10 cellular contexts compared by ENCODE assay signal in the genomic region with DNA sequence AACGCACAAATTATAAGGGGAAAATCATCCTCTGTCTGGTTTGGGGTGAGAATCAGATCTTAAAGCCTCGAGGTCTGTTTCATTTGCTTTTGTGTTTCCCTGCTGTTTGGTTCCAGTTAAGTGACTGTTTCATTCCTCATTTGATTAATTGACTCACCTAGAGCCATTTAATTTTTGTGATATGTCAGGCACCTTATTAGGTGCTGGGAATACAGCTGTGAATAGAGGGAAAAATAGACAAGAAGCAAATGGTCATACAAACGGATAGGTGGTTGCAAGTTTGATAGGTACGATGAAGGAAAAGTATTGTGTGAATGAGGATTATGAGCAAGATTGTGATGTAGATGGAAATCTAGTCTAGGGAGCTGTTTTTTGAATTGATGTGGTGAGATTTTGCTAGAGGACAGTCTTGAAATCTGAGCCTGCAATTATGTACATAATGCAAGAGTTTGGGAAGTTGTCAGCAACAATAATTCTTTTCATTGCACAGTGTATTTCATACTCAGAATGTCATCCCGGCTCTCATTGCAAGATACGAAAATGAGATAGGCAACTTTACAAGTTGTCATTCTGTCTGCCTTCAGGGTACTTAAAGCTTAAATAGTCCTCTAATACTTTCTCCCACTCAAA. TPM values are rescaled to one million over a fixed set of nuclear protein-coding genes. Genes with fewer than 3 reads are reported as not detected.
DNase-seq lines count a peak whose midpoint lies in the region; ATAC-seq and TF ChIP-seq lines count a peak whose summit lies in the region.
"Had no signal": no experiment of that assay in that cellular context is flagged by ENCODE, and none has a peak within 500 bp of the region (broad histone marks: within the 10 kb centered on the region; RNA-seq: fewer than 3 reads in every experiment).

No MANE protein-coding gene starts in this region.

- CTCF ChIA-PET in HCT116 (lab: Charles Lee) = no interaction called here

- no peaks in the 10 kb centered on the region for H3K27me3 ChIP-seq in HCT116 (ENCODE audit: insufficient read depth, low read length)
- H3K27me3 ChIP-seq in RWPE2 (ENCODE audit: insufficient read depth, poor library complexity, severe bottlenecking) = no peaks in the 10 kb centered on the region
- no peaks in the 10 kb centered on the region for H3K27me3 ChIP-seq in fibroblast of lung (ENCODE audit: control insufficient read depth, insufficient read depth, low read length)

- POLR2A ChIA-PET in HCT116 (lab: Charles Lee) = interaction anchor here (1.1 kb wide), 1 partner anchor 15 kb away, joined by 3 read pairs; no protein-coding TSS in a partner anchor

- RAD21 ChIA-PET in HCT116 (lab: Charles Lee; ENCODE audit: low non-redundant PET in 1 of 2, low total read pairs in 2 of 2, uncharacterized antibody in 2 of 2, unreplicated experiment in 2 of 2) = no interaction called here

- peaks cover 70% of the 10 kb centered on the region for H3K79me2 ChIP-seq in HCT116 (ENCODE audit: insufficient read depth, low read length)
- peaks cover 70% of the 10 kb centered on the region for H3K79me2 ChIP-seq in fibroblast of lung (ENCODE audit: control insufficient read depth, insufficient read depth, low read length)

- H3K4me1 ChIP-seq in HCT116 (ENCODE audit: control insufficient read depth in 1 of 2, insufficient read depth in 2 of 2, low read length in 2 of 2) (peaks cover 33 to 44% of the 10 kb centered on the region in 2 experiments), RWPE2 (ENCODE audit: insufficient read depth, poor library complexity, severe bottlenecking) (peaks cover 42% of the 10 kb centered on the region), fibroblast of lung (ENCODE audit: control insufficient read depth, extremely low read depth, insufficient read depth, low read length) (peaks cover 12% of the 10 kb centered on the region)

- H3K9ac ChIP-seq in HCT116 (ENCODE audit: low read length) = 0 out of 2 replicates have a peak overlapping the region, but pooled peaks have one; percentile 92
- no peak overlapping the region for H3K9ac ChIP-seq in fibroblast of lung (ENCODE audit: insufficient read depth, low read length)

- H3K4me3 ChIP-seq in HCT116 (replicated peaks in 1 of 2; ENCODE audit: low read depth in 1 of 2, low read length in 2 of 2) (peak overlapping the region in 1 of 2 experiments; percentile 86; a peak in 1 of 4 replicates), RWPE2 (ENCODE audit: severe bottlenecking) (peak overlapping the region; percentile 93), fibroblast of lung (replicated peaks in 1 of 4; ENCODE audit: control extremely low read depth in 1 of 4, insufficient read depth in 1 of 4, low read depth in 3 of 4, low read length in 4 of 4) (peak overlapping the region; percentile 73 to 96 (median 90)), retinal pigment epithelial cell (ENCODE audit: low read length) (peak overlapping the region; percentile 92)
- H3K4me3 ChIP-seq: lung had no signal

- DNase-seq in HCT116 (ENCODE audit: low read depth, low spot score) = no peak
- DNase-seq in RWPE2 (ENCODE audit: low spot score) = no peak
- DNase-seq in fibroblast of lung (ENCODE audit: low read depth in 2 of 2) = peak; percentile 12 to 71
- DNase-seq in retinal pigment epithelial cell (ENCODE audit: low read depth) = no peak
- DNase-seq in central memory CD4-positive, alpha-beta T cell = no peak
- DNase-seq in NCI-H510A treated with DMSO at 0.1 percent for 48 hours (lab: John Stamatoyannopoulos, UW) = no peak
- DNase-seq: stimulated activated naive CD8-positive, alpha-beta T cell treated with anti-CD3 and anti-CD28 coated beads, Interleukin-15, Interleukin-2, amounts not matched to agents 100 U/mL and 50 U/mL, for 24 hours had no signal

- no peaks in the 10 kb centered on the region for H3K36me3 ChIP-seq in HCT116 (ENCODE audit: control insufficient read depth in 1 of 2, insufficient read depth in 2 of 2, low read length in 2 of 2)
- H3K36me3 ChIP-seq in RWPE2 (ENCODE audit: low read depth) = peaks cover 27% of the 10 kb centered on the region
- no peaks in the 10 kb centered on the region for H3K36me3 ChIP-seq in fibroblast of lung (ENCODE audit: control insufficient read depth, insufficient read depth, low read length)

- H3K9me2 ChIP-seq in HCT116 (ENCODE audit: insufficient read depth) = no peaks in the 10 kb centered on the region

- no peaks in the 10 kb centered on the region for H3K9me3 ChIP-seq in HCT116 (ENCODE audit: control insufficient read depth in 1 of 2, insufficient read depth in 1 of 2, low read depth in 1 of 2, low read length in 2 of 2)
- H3K9me3 ChIP-seq in RWPE2 (ENCODE audit: severe bottlenecking) = no peaks in the 10 kb centered on the region
- no peaks in the 10 kb centered on the region for H3K9me3 ChIP-seq in fibroblast of lung (ENCODE audit: control insufficient read depth, insufficient read depth, low read depth, low read length)

- H3K4me2 ChIP-seq in HCT116 (ENCODE audit: low read length) (peak overlapping the region; percentile 79), fibroblast of lung (ENCODE audit: extremely low read depth, insufficient read depth, low read length) (peak overlapping the region; percentile 94)

- no peak overlapping the region for H3K27ac ChIP-seq in HCT116 (ENCODE audit: low read depth, low read length)
- H3K27ac ChIP-seq in RWPE2 (ENCODE audit: poor library complexity, severe bottlenecking) = peak overlapping the region; percentile 88
- peak overlapping the region; percentile 90 for H3K27ac ChIP-seq in fibroblast of lung (ENCODE audit: insufficient read depth, low read length)

- no peak for ATAC-seq in HCT116
- ATAC-seq in RWPE2 (ENCODE audit: low read depth) = no peak
- ATAC-seq in HG03457 (IDR thresholded peaks at IDR 0.05; ENCODE audit: unreplicated experiment) = no peak
- ATAC-seq in GM18907 (IDR thresholded peaks at IDR 0.05; ENCODE audit: unreplicated experiment) = no peak
- ATAC-seq: stimulated activated naive CD8-positive, alpha-beta T cell treated with anti-CD3 and anti-CD28 coated beads, Interleukin-15, Interleukin-2, amounts not matched to agents 100 U/mL and 50 U/mL, for 24 hours had no signal

- H2AFZ ChIP-seq in HCT116 (ENCODE audit: low read depth, low read length, poor library complexity, severe bottlenecking) (no peak overlapping the region), fibroblast of lung (ENCODE audit: low read length) (no peak overlapping the region)

- intact Hi-C loops in HCT116 (cut with micrococcal nuclease) = no loop called here

- no peak for TF ChIP-seq POLR2A in HCT116 (IDR thresholded peaks at IDR 0.05; ENCODE audit: borderline replicate concordance, extremely low read depth, insufficient read depth, insufficient read length)

- TF ChIP-seq RAD21 in HCT116 (IDR thresholded peaks at IDR 0.05; ENCODE audit: low read depth) = no peak

- H4K20me1 ChIP-seq in HCT116 (ENCODE audit: insufficient read depth) = peaks cover 34% of the 10 kb centered on the region; the same call in 1 of the 2 replicates
- peaks cover 11% of the 10 kb centered on the region for H4K20me1 ChIP-seq in fibroblast of lung (ENCODE audit: control insufficient read depth, extremely low read depth, insufficient read depth, low read length)

- TF ChIP-seq CTCF in HCT116 (IDR thresholded peaks at IDR 0.05 in 2 of 3, conservative IDR thresholded peaks at IDR 0.05 in 1 of 3; ENCODE audit: borderline replicate concordance in 1 of 3, insufficient read depth in 1 of 3, low read depth in 2 of 3, low read length in 2 of 3) (no peak), RWPE2 (IDR thresholded peaks at IDR 0.05; ENCODE audit: poor library complexity, severe bottlenecking) (no peak), fibroblast of lung (conservative IDR thresholded peaks at IDR 0.05 in 1 of 2, IDR thresholded peaks at IDR 0.05 in 1 of 2; ENCODE audit: low read depth in 1 of 2, low read length in 2 of 2) (no peak), retinal pigment epithelial cell (conservative IDR thresholded peaks at IDR 0.05; ENCODE audit: low read depth, low read length) (no peak)

- BruUV-seq in HCT116 (replicated peaks; lab: Mats Ljungman, UMichigan) = no TSS peak

TF ChIP-seq in HCT116, 20 proteins besides CTCF, POLR2A, EP300 and RAD21:
- no peak for TF ChIP-seq YY1 (IDR thresholded peaks at IDR 0.05; ENCODE audit: extremely low read depth, insufficient replicate concordance, low read depth, low read length)
- TF ChIP-seq, protein P1, sequence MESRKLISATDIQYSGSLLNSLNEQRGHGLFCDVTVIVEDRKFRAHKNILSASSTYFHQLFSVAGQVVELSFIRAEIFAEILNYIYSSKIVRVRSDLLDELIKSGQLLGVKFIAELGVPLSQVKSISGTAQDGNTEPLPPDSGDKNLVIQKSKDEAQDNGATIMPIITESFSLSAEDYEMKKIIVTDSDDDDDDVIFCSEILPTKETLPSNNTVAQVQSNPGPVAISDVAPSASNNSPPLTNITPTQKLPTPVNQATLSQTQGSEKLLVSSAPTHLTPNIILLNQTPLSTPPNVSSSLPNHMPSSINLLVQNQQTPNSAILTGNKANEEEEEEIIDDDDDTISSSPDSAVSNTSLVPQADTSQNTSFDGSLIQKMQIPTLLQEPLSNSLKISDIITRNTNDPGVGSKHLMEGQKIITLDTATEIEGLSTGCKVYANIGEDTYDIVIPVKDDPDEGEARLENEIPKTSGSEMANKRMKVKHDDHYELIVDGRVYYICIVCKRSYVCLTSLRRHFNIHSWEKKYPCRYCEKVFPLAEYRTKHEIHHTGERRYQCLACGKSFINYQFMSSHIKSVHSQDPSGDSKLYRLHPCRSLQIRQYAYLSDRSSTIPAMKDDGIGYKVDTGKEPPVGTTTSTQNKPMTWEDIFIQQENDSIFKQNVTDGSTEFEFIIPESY (IDR thresholded peaks at IDR 0.05; ENCODE audit: extremely low read depth, insufficient replicate concordance, low read length) = no peak
- no peak for TF ChIP-seq EGR1 (IDR thresholded peaks at IDR 0.05; ENCODE audit: low read depth)
- no peak for TF ChIP-seq SRF (IDR thresholded peaks at IDR 0.05; ENCODE audit: low read depth)
- TF ChIP-seq ZFX (IDR thresholded peaks at IDR 0.05) = no peak
- TF ChIP-seq EZH2 (IDR thresholded peaks at IDR 0.05) = no peak
- no peak for TF ChIP-seq POLR2AphosphoS5 (IDR thresholded peaks at IDR 0.05; ENCODE audit: low read depth, low read length)
- no peak for TF ChIP-seq SIN3A (IDR thresholded peaks at IDR 0.05; ENCODE audit: low read depth)
- TF ChIP-seq ELF1 (IDR thresholded peaks at IDR 0.05; ENCODE audit: borderline replicate concordance, low read depth) = no peak
- TF ChIP-seq CEBPB (IDR thresholded peaks at IDR 0.05; ENCODE audit: low read depth) = no peak
- no peak for TF ChIP-seq ZNF274 (IDR thresholded peaks at IDR 0.05; ENCODE audit: low read depth, low read length)
- TF ChIP-seq SP1 (IDR thresholded peaks at IDR 0.05; ENCODE audit: low read depth) = no peak
- TF ChIP-seq CBX3 (IDR thresholded peaks at IDR 0.05; ENCODE audit: low read depth) = no peak

RNA-seq across cellular contexts. Expression of a gene that starts 2.2 kb away (rescaled TPM):
- total RNA-seq in HCT116 (2021; ENCODE audit: unreplicated experiment) (142 TPM), fibroblast of lung (233 and 377 TPM in 2 replicates)
- 49.5 and 66.8 TPM in 2 replicates for polyA plus RNA-seq in HCT116 (2012)
- 119 and 147 TPM in 2 replicates for polyA plus RNA-seq in fibroblast of lung
- 109 and 119 TPM in 2 replicates for polyA plus RNA-seq in fibroblast of lung (2012)
- 104 and 159 TPM in 2 replicates for polyA minus RNA-seq in fibroblast of lung (ENCODE audit: low replicate concordance)

Comparison
In these comparisons a context has a peak if more than half of its experiments do, and no peak if none do; other contexts are left out.
1. DNase-seq: peak in fibroblast of lung (2 of 2); none in HCT116 (single experiment), RWPE2 (single experiment), retinal pigment epithelial cell (single experiment), central memory CD4-positive, alpha-beta T cell (single experiment) and NCI-H510A treated with DMSO at 0.1 percent for 48 hours (single experiment).